Comparison of ENCODE assay signal across 15 cellular contexts in genomic region chr3:66419053-66419440, GRCh38.
DNase-seq lines count a peak whose midpoint lies in the region; ATAC-seq, FAIRE-seq and TF ChIP-seq lines count a peak whose summit lies in the region.
"Had no signal": no experiment of that assay in that cellular context is flagged by ENCODE, and none has a peak within 500 bp of the region (broad histone marks: within the 10 kb centered on the region; RNA-seq: fewer than 3 reads in every experiment).

No MANE protein-coding gene starts in this region.

- peaks cover 19% of the 10 kb centered on the region for H3K9me3 Mint-ChIP-seq in astrocyte (ENCODE audit: unreplicated experiment)
- H3K9me3 Mint-ChIP-seq in stimulated activated effector memory CD8-positive, alpha-beta T cell treated with anti-CD3 and anti-CD28 coated beads, Interleukin-12 subunit alpha, Interleukin-12 subunit beta, amount 100 ng/mL, for 72 hours, result peaks cover 12% of the 10 kb centered on the region

- H3K36me3 ChIP-seq in IMR-90 (ENCODE audit: control insufficient read depth, insufficient read depth, low read length) (peaks cover 17% of the 10 kb centered on the region), astrocyte (ENCODE audit: insufficient read depth, low read length) (no peaks in the 10 kb centered on the region), left lung (peaks cover 0 to 9% of the 10 kb centered on the region in 2 donors)

- BruUV-seq in IMR-90 (replicated peaks; lab: Mats Ljungman, UMichigan), result no TSS peak

- H3K27ac Mint-ChIP-seq in astrocyte (ENCODE audit: unreplicated experiment), result no peak overlapping the region
- H3K27ac Mint-ChIP-seq in stimulated activated effector memory CD8-positive, alpha-beta T cell treated with anti-CD3 and anti-CD28 coated beads, Interleukin-12 subunit alpha, Interleukin-12 subunit beta, amount 100 ng/mL, for 72 hours, result peak overlapping the region; percentile 76
- H3K27ac Mint-ChIP-seq: IgD-negative memory B cell had no signal

- dilution Hi-C loops in IMR-90 (cut with HindIII; ENCODE audit: low sequenced_read_pairs, unreplicated experiment), result no loop called here

- H4K8ac ChIP-seq in IMR-90 (ENCODE audit: low read depth in 2 of 2, low read length in 2 of 2), result peak overlapping the region in 1 of 2 experiments; percentile 28; a peak in 1 of 4 replicates

- no peak overlapping the region for H3K23ac ChIP-seq in IMR-90 (ENCODE audit: low read depth, low read length)

- peaks cover 20% of the 10 kb centered on the region for H3K4me1 ChIP-seq in IMR-90 (ENCODE audit: control insufficient read depth, insufficient read depth, low read length)
- H3K4me1 ChIP-seq in astrocyte (ENCODE audit: insufficient read depth, low read length), result peaks cover 35% of the 10 kb centered on the region
- peaks cover 0 to 11% of the 10 kb centered on the region in 2 donors for H3K4me1 ChIP-seq in left lung

- H3K4ac ChIP-seq in IMR-90 (ENCODE audit: low read depth, low read length), result peak overlapping the region; percentile 22

- POLR2A ChIA-PET in IMR-90 (lab: Charles Lee; ENCODE audit: unreplicated experiment), result no interaction called here

- no peaks in the 10 kb centered on the region for H3K27me3 Mint-ChIP-seq in astrocyte (ENCODE audit: low read depth, unreplicated experiment)
- H3K27me3 Mint-ChIP-seq: IgD-negative memory B cell had no signal

- no peak overlapping the region for H3K4me3 ChIP-seq in IMR-90 (ENCODE audit: insufficient read depth, low read depth, low read length)
- no peak overlapping the region for H3K4me3 ChIP-seq in astrocyte (ENCODE audit: insufficient read depth, low read depth, low read length)
- no peak overlapping the region for H3K4me3 ChIP-seq in left lung

- peak overlapping the region; percentile 75 for H4K5ac ChIP-seq in IMR-90 (ENCODE audit: low read depth, low read length)

- no peak for TF ChIP-seq RAD21 in IMR-90 (IDR thresholded peaks at IDR 0.05; ENCODE audit: low read length)

- H3K4me2 ChIP-seq in IMR-90 (ENCODE audit: low read depth, low read length), result no peak overlapping the region
- peak overlapping the region; percentile 35 for H3K4me2 ChIP-seq in astrocyte (ENCODE audit: low read length)

- no peak overlapping the region for H3K14ac ChIP-seq in IMR-90 (replicated peaks; ENCODE audit: low read depth, low read length)

- no peak overlapping the region for H2BK5ac ChIP-seq in IMR-90 (ENCODE audit: low read depth, low read length, poor library complexity, severe bottlenecking)

- H3K9ac ChIP-seq in IMR-90 (ENCODE audit: low read depth, low read length) (no peak overlapping the region), astrocyte (ENCODE audit: low read length) (peak overlapping the region; percentile 10)

- H3K56ac ChIP-seq in IMR-90 (ENCODE audit: extremely low read depth, insufficient read depth, low read length), result no peak overlapping the region

- H2AK5ac ChIP-seq in IMR-90 (ENCODE audit: low read depth, low read length), result peak overlapping the region; percentile 52; the same call in 1 of the 2 replicates

- H4K20me1 ChIP-seq in IMR-90 (ENCODE audit: insufficient read depth, low read length) (peaks cover 3% of the 10 kb centered on the region), astrocyte (ENCODE audit: insufficient read depth, low read length) (no peaks in the 10 kb centered on the region)

- H2AK9ac ChIP-seq in IMR-90 (replicated peaks; ENCODE audit: low read depth, low read length, poor library complexity), result peak overlapping the region; percentile 42

- peaks cover 34% of the 10 kb centered on the region for H3K36me3 Mint-ChIP-seq in astrocyte (ENCODE audit: low read depth, unreplicated experiment)
- peaks cover 32% of the 10 kb centered on the region for H3K36me3 Mint-ChIP-seq in stimulated activated effector memory CD8-positive, alpha-beta T cell treated with anti-CD3 and anti-CD28 coated beads, Interleukin-12 subunit alpha, Interleukin-12 subunit beta, amount 100 ng/mL, for 72 hours

- peaks cover 3% of the 10 kb centered on the region for H3K9me1 ChIP-seq in IMR-90 (ENCODE audit: insufficient read depth, low read length)

- WGBS in IMR-90 (ENCODE audit: extremely low coverage in 2 of 2, insufficient read length in 1 of 2), 2 experiments, result 74% methylated on average over 6 of the region's 14 CpGs; no CpG with 5 or more reads in 1 of the 2 experiments

- CTCF ChIA-PET in IMR-90 (lab: Yijun Ruan, JAX), result interaction anchor here (2.1 kb wide), 1 partner anchor 11 kb away, joined by 13 read pairs; no protein-coding TSS in a partner anchor

- no peak for TF ChIP-seq POLR2A in IMR-90 (IDR thresholded peaks at IDR 0.05; ENCODE audit: low read depth, low read length)

- no peak overlapping the region for H2BK15ac ChIP-seq in IMR-90 (ENCODE audit: low read depth, low read length)

- peak overlapping the region; percentile 56; the same call in 1 of the 2 replicates for H2BK120ac ChIP-seq in IMR-90 (ENCODE audit: low read depth, low read length)

- H3K4me1 Mint-ChIP-seq in astrocyte (ENCODE audit: low read depth, unreplicated experiment), result peaks cover 24% of the 10 kb centered on the region
- peaks cover 40% of the 10 kb centered on the region for H3K4me1 Mint-ChIP-seq in stimulated activated effector memory CD8-positive, alpha-beta T cell treated with anti-CD3 and anti-CD28 coated beads, Interleukin-12 subunit alpha, Interleukin-12 subunit beta, amount 100 ng/mL, for 72 hours
- H3K4me1 Mint-ChIP-seq: IgD-negative memory B cell had no signal

- H4K91ac ChIP-seq in IMR-90 (ENCODE audit: insufficient read depth, low read depth, low read length), result peak overlapping the region; percentile 58; the same call in 1 of the 2 replicates

- ATAC-seq in IMR-90 (ENCODE audit: low read depth), result no peak
- no peak for ATAC-seq in left lung
- ATAC-seq in stimulated activated effector memory CD8-positive, alpha-beta T cell treated with anti-CD3 and anti-CD28 coated beads, Interleukin-12 subunit alpha, Interleukin-12 subunit beta, amount 100 ng/mL, for 72 hours, result no peak

- H3K18ac ChIP-seq in IMR-90 (ENCODE audit: low read depth, low read length), result peak overlapping the region; percentile 37; the same call in 1 of the 2 replicates

- no peak overlapping the region for H2AFZ ChIP-seq in IMR-90 (replicated peaks; ENCODE audit: low read length, poor library complexity)
- H2AFZ ChIP-seq in astrocyte (ENCODE audit: low read depth, low read length), result no peak overlapping the region

- in situ Hi-C loops in IMR-90 (cut with MboI; ENCODE audit: low sequenced_read_pairs), result loop anchor here (10.0 kb wide), 1 partner anchor 176 kb away; no protein-coding TSS in a partner anchor

- intact Hi-C loops in IMR-90 (cut with micrococcal nuclease), result loop anchor here (10.0 kb wide), 1 partner anchor 176 kb away; no protein-coding TSS in a partner anchor
- intact Hi-C loops in left lung (cut with DNase I), result no loop called here

- no peaks in the 10 kb centered on the region for H3K27me3 ChIP-seq in IMR-90 (ENCODE audit: control insufficient read depth, insufficient read depth, low read length)
- no peaks in the 10 kb centered on the region for H3K27me3 ChIP-seq in astrocyte (ENCODE audit: insufficient read depth, low read length)
- no peaks in the 10 kb centered on the region for H3K27me3 ChIP-seq in left lung

- H2BK20ac ChIP-seq in IMR-90 (ENCODE audit: low read depth, low read length), result peak overlapping the region; percentile 26

- H3K27ac ChIP-seq in IMR-90 (ENCODE audit: insufficient read depth, low read length), result no peak overlapping the region
- H3K27ac ChIP-seq in astrocyte (ENCODE audit: low read depth, low read length), result no peak overlapping the region
- peak overlapping the region; percentile 14 to 44 for H3K27ac ChIP-seq in left lung

- H3K9me3 ChIP-seq in IMR-90 (ENCODE audit: control insufficient read depth, insufficient read depth, low read length) (peaks cover 5% of the 10 kb centered on the region; the same call in 1 of the 2 replicates), astrocyte (ENCODE audit: insufficient read depth, low read depth, low read length) (peaks cover 7% of the 10 kb centered on the region), left lung (peaks cover 0 to 11% of the 10 kb centered on the region in 2 donors)

- H3K79me2 ChIP-seq in astrocyte (ENCODE audit: insufficient read depth, low read length), result peaks cover 26% of the 10 kb centered on the region

- DNase-seq in IMR-90 (no peak), astrocyte (ENCODE audit: low read depth) (no peak), left lung (no peak), RCC 7860 (ENCODE audit: low spot score) (no peak), NCI-H146 treated with DMSO at 0.1 percent for 48 hours (lab: John Stamatoyannopoulos, UW; ENCODE audit: unreplicated experiment) (no peak), NCI-H1092 (lab: John Stamatoyannopoulos, UW) (no peak), NCI-H226 (no peak)
- DNase-seq in stimulated activated effector memory CD8-positive, alpha-beta T cell treated with anti-CD3 and anti-CD28 coated beads, Interleukin-12 subunit alpha, Interleukin-12 subunit beta, amount 100 ng/mL, for 72 hours (ENCODE audit: low spot score in 2 of 2), result no peak
- DNase-seq: activated CD4-positive, alpha-beta T cell treated with anti-CD3 and anti-CD28 coated beads for 4 hours; activated T-cell treated with anti-CD3 and anti-CD28 coated beads, Interleukin-2, amount 50 U/mL, for 1 hour; GOT3; NCI-H1105; stimulated activated CD4-positive, alpha-beta T cell treated with anti-CD3 and anti-CD28 coated beads, Interleukin-15, amount 100 ng/mL, for 24 hours; trophoblast cell had no signal

- peaks cover 23 to 55% of the 10 kb centered on the region in 2 experiments for H3K79me1 ChIP-seq in IMR-90 (ENCODE audit: low read depth in 1 of 2, low read length in 2 of 2)

- TF ChIP-seq CTCF in IMR-90 (conservative IDR thresholded peaks at IDR 0.05; ENCODE audit: low read depth, low read length), result no peak
- TF ChIP-seq CTCF in astrocyte (IDR thresholded peaks at IDR 0.05; ENCODE audit: insufficient read depth, low read depth, low read length), result no peak
- TF ChIP-seq CTCF in left lung (IDR thresholded peaks at IDR 0.05), result no peak

- H3K4me3 Mint-ChIP-seq in astrocyte (ENCODE audit: unreplicated experiment), result no peak overlapping the region
- H3K4me3 Mint-ChIP-seq in stimulated activated effector memory CD8-positive, alpha-beta T cell treated with anti-CD3 and anti-CD28 coated beads, Interleukin-12 subunit alpha, Interleukin-12 subunit beta, amount 100 ng/mL, for 72 hours, result no peak overlapping the region

- FAIRE-seq in astrocyte (lab: Jason Lieb, UNC) (no peak), RCC 7860 (lab: Jason Lieb, UNC) (no peak)

TF ChIP-seq in IMR-90, 13 proteins besides CTCF, POLR2A, EP300 and RAD21 (continues in another document):
- no peak for TF ChIP-seq NFE2L2 (IDR thresholded peaks at IDR 0.05; ENCODE audit: low read depth, low read length)
- TF ChIP-seq RCOR1 (IDR thresholded peaks at IDR 0.05; ENCODE audit: insufficient replicate concordance, low read length), result no peak
- TF ChIP-seq SMC3 (IDR thresholded peaks at IDR 0.05; ENCODE audit: low read depth, low read length), result no peak
- no peak for TF ChIP-seq RFX5 (IDR thresholded peaks at IDR 0.05; ENCODE audit: low read depth, low read length)
- TF ChIP-seq CHD1 (IDR thresholded peaks at IDR 0.05; ENCODE audit: low read depth, low read length), result no peak
- no peak for TF ChIP-seq MAFK (IDR thresholded peaks at IDR 0.05; ENCODE audit: low read depth, low read length)

Comparison
In these comparisons a context has a peak if more than half of its experiments do, and no peak if none do; other contexts are left out.
1. H3K27ac ChIP-seq: peak in left lung (2 of 2); none in IMR-90 (single experiment) and astrocyte (single experiment).